In genomic region chr21:28993293-28993629, GRCh38 we compare ENCODE assay signal across 8 cellular contexts. TPM values are rescaled to one million over a fixed set of nuclear protein-coding genes. Genes with fewer than 3 reads are reported as not detected.
A peak's percentile ranks its signal among the peaks of the same experiment; 100 is the strongest.
DNase-seq lines count a peak whose midpoint lies in the region; ATAC-seq and TF ChIP-seq lines count a peak whose summit lies in the region.

No MANE protein-coding gene starts in this region.

- intact Hi-C loops in left lung (cut with DNase I) = no loop called here

- POLR2A ChIA-PET in activated CD4-positive, alpha-beta T cell treated with anti-CD3 and anti-CD28 coated beads, Interleukin-2, amount 10 ng/mL, durations not matched to agents 7 days and 5 days (lab: Charles Lee) = interaction anchor here (1.4 kb wide), 1 partner anchor 9 kb away, joined by 10 read pairs; no protein-coding TSS in a partner anchor

- peaks cover 17% of the 10 kb centered on the region for H3K36me3 Mint-ChIP-seq in activated CD4-positive, alpha-beta T cell treated with anti-CD3 and anti-CD28 coated beads, Interleukin-2, amount 10 ng/mL, durations not matched to agents 7 days and 5 days (ENCODE audit: low read depth)

- H3K4me1 Mint-ChIP-seq in activated CD4-positive, alpha-beta T cell treated with anti-CD3 and anti-CD28 coated beads, Interleukin-2, amount 10 ng/mL, durations not matched to agents 7 days and 5 days = peaks cover 35% of the 10 kb centered on the region

- DNase-seq in activated CD4-positive, alpha-beta T cell treated with anti-CD3 and anti-CD28 coated beads, Interleukin-2, amount 10 ng/mL, durations not matched to agents 7 days and 5 days = no peak
- no peak for DNase-seq in activated CD4-positive, alpha-beta T cell treated with anti-CD3 and anti-CD28 coated beads, Interleukin-2, amount 50 U/mL, for 48 hours
- no peak for DNase-seq in left lung
- no peak for DNase-seq in iPS-NIHi7 (ENCODE audit: extremely low spot score)

- 66% methylated on average over 4 of the region's 4 CpGs for WGBS in thymus

- H3K27ac ChIP-seq in angular gyrus (ENCODE audit: low read depth, low read length) (peak overlapping the region; percentile 89), left lung (peak overlapping the region; percentile 83 to 88), thymus (ENCODE audit: low read depth) (peak overlapping the region; percentile 89)

- H3K4me3 ChIP-seq in left lung = peak overlapping the region; percentile 57 to 58
- H3K4me3 ChIP-seq in thymus (ENCODE audit: low read length) = peak overlapping the region; percentile 58

- no peaks in the 10 kb centered on the region for H3K9me3 ChIP-seq in left lung
- no peaks in the 10 kb centered on the region for H3K9me3 ChIP-seq in thymus (ENCODE audit: control insufficient read depth)

- CTCF ChIA-PET in activated CD4-positive, alpha-beta T cell treated with anti-CD3 and anti-CD28 coated beads, Interleukin-2, amount 10 ng/mL, durations not matched to agents 7 days and 5 days (lab: Charles Lee) = interaction anchor here (0.9 to 2.7 kb wide), 3 partner anchors 9 to 30 kb away, joined by 3 to 6 read pairs (median 4); no protein-coding TSS in a partner anchor

- TF ChIP-seq CTCF in left lung (IDR thresholded peaks at IDR 0.05) = no peak

- H3K27ac Mint-ChIP-seq in activated CD4-positive, alpha-beta T cell treated with anti-CD3 and anti-CD28 coated beads, Interleukin-2, amount 10 ng/mL, durations not matched to agents 7 days and 5 days = peak overlapping the region; percentile 99

- H3K9me3 Mint-ChIP-seq in activated CD4-positive, alpha-beta T cell treated with anti-CD3 and anti-CD28 coated beads, Interleukin-2, amount 10 ng/mL, durations not matched to agents 7 days and 5 days = no peaks in the 10 kb centered on the region

- ATAC-seq in left lung (no peak), HG02623 (IDR thresholded peaks at IDR 0.05; ENCODE audit: unreplicated experiment) (no peak), GM18520 (IDR thresholded peaks at IDR 0.05; ENCODE audit: unreplicated experiment) (no peak)

- H3K27me3 ChIP-seq in left lung (no peaks in the 10 kb centered on the region), thymus (ENCODE audit: control insufficient read depth, insufficient read depth) (no peaks in the 10 kb centered on the region)

- H3K4me1 ChIP-seq in left lung = peaks cover 5 to 21% of the 10 kb centered on the region in 2 donors
- peaks cover 4% of the 10 kb centered on the region for H3K4me1 ChIP-seq in thymus (ENCODE audit: control insufficient read depth, insufficient read depth, low read length)

- no peaks in the 10 kb centered on the region for H3K27me3 Mint-ChIP-seq in activated CD4-positive, alpha-beta T cell treated with anti-CD3 and anti-CD28 coated beads, Interleukin-2, amount 10 ng/mL, durations not matched to agents 7 days and 5 days

- H3K36me3 ChIP-seq in left lung = no peaks in the 10 kb centered on the region
- H3K36me3 ChIP-seq in thymus (ENCODE audit: control insufficient read depth, insufficient read depth) = peaks cover under 1% of the 10 kb centered on the region

- H3K4me3 Mint-ChIP-seq in activated CD4-positive, alpha-beta T cell treated with anti-CD3 and anti-CD28 coated beads, Interleukin-2, amount 10 ng/mL, durations not matched to agents 7 days and 5 days = peak overlapping the region; percentile 98

RNA-seq across cellular contexts. Expression of gene LTN1, which starts 0.6 kb away (rescaled TPM):
- total RNA-seq in activated CD4-positive, alpha-beta T cell treated with anti-CD3 and anti-CD28 coated beads, Interleukin-2, amount 10 ng/mL, durations not matched to agents 7 days and 5 days = 10 to 100 TPM; 25.7 to 27.4 TPM
- 10 to 100 TPM; 21.8 to 24.9 TPM for total RNA-seq in left lung
- 10.4 TPM for polyA plus RNA-seq in thymus

RNA-seq across cellular contexts. Expression of gene RWDD2B, which starts 25.9 kb away (rescaled TPM):
- 10 to 100 TPM; 10.8 to 11.5 TPM for total RNA-seq in activated CD4-positive, alpha-beta T cell treated with anti-CD3 and anti-CD28 coated beads, Interleukin-2, amount 10 ng/mL, durations not matched to agents 7 days and 5 days
- total RNA-seq in left lung = 10 to 100 TPM; 16.8 to 17.7 TPM
- polyA plus RNA-seq in thymus = 16.7 TPM

RNA-seq across cellular contexts. Expression of gene USP16, which starts 31.2 kb away (rescaled TPM):
- 10 to 100 TPM; 36.0 to 39.9 TPM for total RNA-seq in activated CD4-positive, alpha-beta T cell treated with anti-CD3 and anti-CD28 coated beads, Interleukin-2, amount 10 ng/mL, durations not matched to agents 7 days and 5 days
- total RNA-seq in left lung = 10 to 100 TPM; 28.0 to 31.9 TPM
- 45.3 TPM for polyA plus RNA-seq in thymus
